1 cellular context compared by ENCODE assay signal in the genomic region with DNA sequence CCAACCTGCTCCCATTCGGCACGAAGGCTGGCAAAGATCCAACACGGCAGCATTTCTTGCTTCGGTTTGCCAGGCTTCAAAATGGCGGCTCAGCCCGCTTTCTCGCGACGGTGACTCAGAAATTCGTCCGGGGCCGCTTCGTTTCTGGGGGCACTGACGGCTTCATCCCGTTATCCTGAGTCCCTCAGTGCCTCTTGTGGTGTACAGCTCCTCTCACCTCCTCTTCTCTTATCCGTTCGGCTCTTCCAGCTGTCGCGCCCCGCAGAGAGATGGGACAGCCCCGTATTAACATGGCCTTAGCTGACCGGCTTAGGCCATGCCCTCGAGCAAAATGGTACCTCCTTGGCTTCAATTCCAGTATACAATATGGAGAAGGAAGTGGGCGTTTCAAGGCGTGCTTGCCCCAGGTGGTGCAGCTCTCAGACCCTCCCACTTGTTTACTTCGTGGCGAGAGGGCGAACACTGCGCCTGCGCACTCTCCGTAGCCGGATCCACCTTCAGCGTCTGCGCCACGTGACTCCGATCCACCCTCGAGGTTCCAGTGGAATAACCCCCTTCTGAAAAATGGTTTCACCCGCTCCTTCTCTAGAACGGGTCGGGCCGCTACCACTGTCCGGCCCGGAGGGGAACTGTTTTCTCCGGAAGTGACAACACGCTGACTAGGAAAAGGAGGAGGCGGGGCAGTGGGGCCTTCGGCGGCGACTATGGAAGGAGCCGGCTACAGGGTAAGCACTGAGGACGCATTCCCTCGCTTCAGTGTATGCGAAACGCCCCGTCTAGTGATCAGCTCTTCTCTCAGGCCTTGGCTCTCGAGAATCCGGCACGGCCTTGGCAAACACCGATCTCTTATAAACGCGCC.
TF ChIP-seq lines count a peak whose summit lies in the region.

A gene (minus strand): TSS at position 336 of the 859 bp plus-strand sequence. CDS start 4,060 bp downstream, outside the sequence.
A gene (plus strand): TSS at position 683 of the 859 bp plus-strand sequence. CDS start 22 bp downstream, at position 705.

TF ChIP-seq in HepG2, 621 proteins besides CTCF, POLR2A, EP300 and RAD21 (continued from another document and continues in another):
- TF ChIP-seq, protein P1, sequence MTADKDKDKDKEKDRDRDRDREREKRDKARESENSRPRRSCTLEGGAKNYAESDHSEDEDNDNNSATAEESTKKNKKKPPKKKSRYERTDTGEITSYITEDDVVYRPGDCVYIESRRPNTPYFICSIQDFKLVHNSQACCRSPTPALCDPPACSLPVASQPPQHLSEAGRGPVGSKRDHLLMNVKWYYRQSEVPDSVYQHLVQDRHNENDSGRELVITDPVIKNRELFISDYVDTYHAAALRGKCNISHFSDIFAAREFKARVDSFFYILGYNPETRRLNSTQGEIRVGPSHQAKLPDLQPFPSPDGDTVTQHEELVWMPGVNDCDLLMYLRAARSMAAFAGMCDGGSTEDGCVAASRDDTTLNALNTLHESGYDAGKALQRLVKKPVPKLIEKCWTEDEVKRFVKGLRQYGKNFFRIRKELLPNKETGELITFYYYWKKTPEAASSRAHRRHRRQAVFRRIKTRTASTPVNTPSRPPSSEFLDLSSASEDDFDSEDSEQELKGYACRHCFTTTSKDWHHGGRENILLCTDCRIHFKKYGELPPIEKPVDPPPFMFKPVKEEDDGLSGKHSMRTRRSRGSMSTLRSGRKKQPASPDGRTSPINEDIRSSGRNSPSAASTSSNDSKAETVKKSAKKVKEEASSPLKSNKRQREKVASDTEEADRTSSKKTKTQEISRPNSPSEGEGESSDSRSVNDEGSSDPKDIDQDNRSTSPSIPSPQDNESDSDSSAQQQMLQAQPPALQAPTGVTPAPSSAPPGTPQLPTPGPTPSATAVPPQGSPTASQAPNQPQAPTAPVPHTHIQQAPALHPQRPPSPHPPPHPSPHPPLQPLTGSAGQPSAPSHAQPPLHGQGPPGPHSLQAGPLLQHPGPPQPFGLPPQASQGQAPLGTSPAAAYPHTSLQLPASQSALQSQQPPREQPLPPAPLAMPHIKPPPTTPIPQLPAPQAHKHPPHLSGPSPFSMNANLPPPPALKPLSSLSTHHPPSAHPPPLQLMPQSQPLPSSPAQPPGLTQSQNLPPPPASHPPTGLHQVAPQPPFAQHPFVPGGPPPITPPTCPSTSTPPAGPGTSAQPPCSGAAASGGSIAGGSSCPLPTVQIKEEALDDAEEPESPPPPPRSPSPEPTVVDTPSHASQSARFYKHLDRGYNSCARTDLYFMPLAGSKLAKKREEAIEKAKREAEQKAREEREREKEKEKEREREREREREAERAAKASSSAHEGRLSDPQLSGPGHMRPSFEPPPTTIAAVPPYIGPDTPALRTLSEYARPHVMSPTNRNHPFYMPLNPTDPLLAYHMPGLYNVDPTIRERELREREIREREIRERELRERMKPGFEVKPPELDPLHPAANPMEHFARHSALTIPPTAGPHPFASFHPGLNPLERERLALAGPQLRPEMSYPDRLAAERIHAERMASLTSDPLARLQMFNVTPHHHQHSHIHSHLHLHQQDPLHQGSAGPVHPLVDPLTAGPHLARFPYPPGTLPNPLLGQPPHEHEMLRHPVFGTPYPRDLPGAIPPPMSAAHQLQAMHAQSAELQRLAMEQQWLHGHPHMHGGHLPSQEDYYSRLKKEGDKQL (CRISPR knock-in tag; IDR thresholded peaks at IDR 0.05; ENCODE audit: low read depth) = no peak
- peak; percentile 20 for TF ChIP-seq ASH2L (IDR thresholded peaks at IDR 0.05; ENCODE audit: insufficient read length, low read depth, low read length)
- TF ChIP-seq KLF11 (CRISPR knock-in tag; IDR thresholded peaks at IDR 0.05) = peak; percentile 45; the same call in 1 of the 2 replicates
- no peak for TF ChIP-seq HMG20B (CRISPR knock-in tag; conservative IDR thresholded peaks at IDR 0.05)
- TF ChIP-seq ZFAT (CRISPR knock-in tag; conservative IDR thresholded peaks at IDR 0.05) = no peak
- no peak for TF ChIP-seq ZNF251 (CRISPR knock-in tag; IDR thresholded peaks at IDR 0.05)
- TF ChIP-seq ZNF775 (CRISPR knock-in tag; IDR thresholded peaks at IDR 0.05; ENCODE audit: borderline replicate concordance) = no peak
- TF ChIP-seq HMGA1 (CRISPR knock-in tag; conservative IDR thresholded peaks at IDR 0.05) = no peak
- TF ChIP-seq, protein P2, sequence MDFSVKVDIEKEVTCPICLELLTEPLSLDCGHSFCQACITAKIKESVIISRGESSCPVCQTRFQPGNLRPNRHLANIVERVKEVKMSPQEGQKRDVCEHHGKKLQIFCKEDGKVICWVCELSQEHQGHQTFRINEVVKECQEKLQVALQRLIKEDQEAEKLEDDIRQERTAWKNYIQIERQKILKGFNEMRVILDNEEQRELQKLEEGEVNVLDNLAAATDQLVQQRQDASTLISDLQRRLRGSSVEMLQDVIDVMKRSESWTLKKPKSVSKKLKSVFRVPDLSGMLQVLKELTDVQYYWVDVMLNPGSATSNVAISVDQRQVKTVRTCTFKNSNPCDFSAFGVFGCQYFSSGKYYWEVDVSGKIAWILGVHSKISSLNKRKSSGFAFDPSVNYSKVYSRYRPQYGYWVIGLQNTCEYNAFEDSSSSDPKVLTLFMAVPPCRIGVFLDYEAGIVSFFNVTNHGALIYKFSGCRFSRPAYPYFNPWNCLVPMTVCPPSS (IDR thresholded peaks at IDR 0.05) = no peak
- TF ChIP-seq RAD51 (IDR thresholded peaks at IDR 0.05; ENCODE audit: borderline replicate concordance) = peak; percentile 94
- no peak for TF ChIP-seq ZBTB42 (CRISPR knock-in tag; IDR thresholded peaks at IDR 0.05)
- TF ChIP-seq ZNF629 (CRISPR knock-in tag; conservative IDR thresholded peaks at IDR 0.05) = no peak
- TF ChIP-seq ZC3H4 (CRISPR knock-in tag; IDR thresholded peaks at IDR 0.05; ENCODE audit: borderline replicate concordance) = no peak; the same call in 1 of the 2 replicates
- no peak for TF ChIP-seq JDP2 (CRISPR knock-in tag; IDR thresholded peaks at IDR 0.05; ENCODE audit: borderline replicate concordance)
- TF ChIP-seq MEIS1 (CRISPR knock-in tag; IDR thresholded peaks at IDR 0.05; ENCODE audit: borderline replicate concordance) = no peak
- no peak for TF ChIP-seq JUN (CRISPR knock-in tag; IDR thresholded peaks at IDR 0.05)
- TF ChIP-seq TBX2 (CRISPR knock-in tag; IDR thresholded peaks at IDR 0.05; ENCODE audit: borderline replicate concordance) = 0 out of 2 replicates have a peak, but pooled peaks have one; percentile 47
- TF ChIP-seq ZNF484 (CRISPR knock-in tag; IDR thresholded peaks at IDR 0.05; ENCODE audit: borderline replicate concordance, low read depth) = no peak
- TF ChIP-seq IKZF4 (CRISPR knock-in tag; IDR thresholded peaks at IDR 0.05; ENCODE audit: borderline replicate concordance, low read depth, not compliant biosample characterization) = peak; percentile 94
- no peak for TF ChIP-seq RNF2 (conservative IDR thresholded peaks at IDR 0.05; ENCODE audit: low read depth)
- TF ChIP-seq POGZ (CRISPR knock-in tag; IDR thresholded peaks at IDR 0.05) = no peak; the same call in 1 of the 2 replicates
- TF ChIP-seq, protein P3, sequence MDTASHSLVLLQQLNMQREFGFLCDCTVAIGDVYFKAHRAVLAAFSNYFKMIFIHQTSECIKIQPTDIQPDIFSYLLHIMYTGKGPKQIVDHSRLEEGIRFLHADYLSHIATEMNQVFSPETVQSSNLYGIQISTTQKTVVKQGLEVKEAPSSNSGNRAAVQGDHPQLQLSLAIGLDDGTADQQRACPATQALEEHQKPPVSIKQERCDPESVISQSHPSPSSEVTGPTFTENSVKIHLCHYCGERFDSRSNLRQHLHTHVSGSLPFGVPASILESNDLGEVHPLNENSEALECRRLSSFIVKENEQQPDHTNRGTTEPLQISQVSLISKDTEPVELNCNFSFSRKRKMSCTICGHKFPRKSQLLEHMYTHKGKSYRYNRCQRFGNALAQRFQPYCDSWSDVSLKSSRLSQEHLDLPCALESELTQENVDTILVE (CRISPR knock-in tag; IDR thresholded peaks at IDR 0.05) = peak; percentile 84
- TF ChIP-seq, protein P4, sequence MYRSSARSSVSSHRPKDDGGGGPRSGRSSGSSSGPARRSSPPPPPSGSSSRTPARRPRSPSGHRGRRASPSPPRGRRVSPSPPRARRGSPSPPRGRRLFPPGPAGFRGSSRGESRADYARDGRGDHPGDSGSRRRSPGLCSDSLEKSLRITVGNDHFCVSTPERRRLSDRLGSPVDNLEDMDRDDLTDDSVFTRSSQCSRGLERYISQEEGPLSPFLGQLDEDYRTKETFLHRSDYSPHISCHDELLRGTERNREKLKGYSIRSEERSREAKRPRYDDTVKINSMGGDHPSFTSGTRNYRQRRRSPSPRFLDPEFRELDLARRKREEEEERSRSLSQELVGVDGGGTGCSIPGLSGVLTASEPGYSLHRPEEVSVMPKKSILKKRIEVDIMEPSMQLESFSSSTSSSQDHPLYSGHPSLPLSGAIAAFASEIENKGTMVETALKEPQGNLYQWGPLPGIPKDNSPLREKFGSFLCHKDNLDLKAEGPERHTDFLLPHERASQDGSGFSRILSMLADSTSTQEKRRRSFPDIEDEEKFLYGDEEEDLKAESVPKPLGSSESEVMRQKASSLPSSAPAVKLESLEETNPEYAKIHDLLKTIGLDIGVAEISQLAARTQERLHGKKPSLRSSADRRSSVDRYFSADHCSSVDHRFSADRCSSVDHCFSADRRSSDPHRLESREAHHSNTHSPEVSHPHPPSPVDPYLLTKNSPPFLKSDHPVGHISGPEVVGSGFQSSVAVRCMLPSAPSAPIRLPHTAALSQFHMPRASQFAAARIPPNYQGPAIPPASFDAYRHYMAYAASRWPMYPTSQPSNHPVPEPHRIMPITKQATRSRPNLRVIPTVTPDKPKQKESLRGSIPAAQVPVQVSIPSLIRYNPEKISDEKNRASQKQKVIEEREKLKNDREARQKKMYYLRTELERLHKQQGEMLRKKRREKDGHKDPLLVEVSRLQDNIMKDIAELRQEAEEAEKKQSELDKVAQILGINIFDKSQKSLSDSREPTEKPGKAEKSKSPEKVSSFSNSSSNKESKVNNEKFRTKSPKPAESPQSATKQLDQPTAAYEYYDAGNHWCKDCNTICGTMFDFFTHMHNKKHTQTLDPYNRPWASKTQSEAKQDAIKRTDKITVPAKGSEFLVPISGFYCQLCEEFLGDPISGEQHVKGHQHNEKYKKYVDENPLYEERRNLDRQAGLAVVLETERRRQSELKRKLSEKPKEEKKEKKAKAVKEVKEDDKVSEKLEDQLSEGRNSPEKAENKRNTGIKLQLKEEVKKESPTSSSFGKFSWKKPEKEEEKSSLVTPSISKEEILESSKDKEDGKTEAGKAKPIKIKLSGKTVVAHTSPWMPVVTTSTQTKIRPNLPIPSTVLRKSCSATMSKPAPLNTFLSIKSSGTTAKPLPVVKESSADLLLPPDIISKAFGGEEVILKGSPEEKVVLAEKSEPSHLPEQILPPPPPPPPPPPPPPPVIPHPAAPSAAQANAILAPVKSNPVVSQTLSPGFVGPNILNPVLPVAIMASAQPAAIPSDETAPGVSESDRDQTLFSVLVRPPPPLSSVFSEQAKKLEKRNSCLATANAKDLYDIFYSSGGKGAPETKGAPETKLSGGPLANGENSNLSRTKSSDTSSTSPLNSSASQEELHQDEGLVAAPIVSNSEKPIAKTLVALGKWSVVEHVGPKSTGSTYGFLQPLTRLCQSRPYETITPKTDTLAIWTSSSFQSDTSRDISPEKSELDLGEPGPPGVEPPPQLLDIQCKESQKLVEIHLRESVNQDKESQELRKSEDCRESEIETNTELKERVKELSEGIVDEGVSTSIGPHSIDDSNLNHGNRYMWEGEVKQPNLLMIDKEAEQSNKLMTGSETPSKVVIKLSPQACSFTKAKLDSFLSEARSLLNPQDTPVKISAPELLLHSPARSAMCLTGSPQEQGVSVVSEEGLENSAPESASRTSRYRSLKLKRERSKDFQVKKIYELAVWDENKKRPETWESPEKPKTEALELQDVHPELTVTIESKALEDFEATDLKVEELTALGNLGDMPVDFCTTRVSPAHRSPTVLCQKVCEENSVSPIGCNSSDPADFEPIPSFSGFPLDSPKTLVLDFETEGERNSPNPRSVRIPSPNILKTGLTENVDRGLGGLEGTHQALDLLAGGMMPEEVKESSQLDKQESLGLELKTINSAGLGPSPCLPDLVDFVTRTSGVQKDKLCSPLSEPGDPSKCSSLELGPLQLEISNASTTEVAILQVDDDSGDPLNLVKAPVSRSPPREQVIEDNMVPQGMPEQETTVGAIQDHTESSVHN (CRISPR knock-in tag; IDR thresholded peaks at IDR 0.05) = no peak
- TF ChIP-seq ARHGAP35 (CRISPR knock-in tag; IDR thresholded peaks at IDR 0.05; ENCODE audit: borderline replicate concordance) = no peak
- 0 out of 2 replicates have a peak, but pooled peaks have one; percentile 46 for TF ChIP-seq ZNF333 (CRISPR knock-in tag; IDR thresholded peaks at IDR 0.05; ENCODE audit: borderline replicate concordance)
- no peak for TF ChIP-seq ZNF678 (CRISPR knock-in tag; IDR thresholded peaks at IDR 0.05)
- peak; percentile 39; the same call in 1 of the 2 replicates for TF ChIP-seq ZNF569 (CRISPR knock-in tag; IDR thresholded peaks at IDR 0.05; ENCODE audit: borderline replicate concordance)
- no peak for TF ChIP-seq ZNF567 (CRISPR knock-in tag; IDR thresholded peaks at IDR 0.05; ENCODE audit: borderline replicate concordance)
- TF ChIP-seq RBM22 (optimal IDR thresholded peaks at IDR 0.05; ENCODE audit: low read length) = no peak
- TF ChIP-seq POLR2G (IDR thresholded peaks at IDR 0.05; ENCODE audit: low read depth, low read length) = peak; percentile 87
- TF ChIP-seq, protein P5, sequence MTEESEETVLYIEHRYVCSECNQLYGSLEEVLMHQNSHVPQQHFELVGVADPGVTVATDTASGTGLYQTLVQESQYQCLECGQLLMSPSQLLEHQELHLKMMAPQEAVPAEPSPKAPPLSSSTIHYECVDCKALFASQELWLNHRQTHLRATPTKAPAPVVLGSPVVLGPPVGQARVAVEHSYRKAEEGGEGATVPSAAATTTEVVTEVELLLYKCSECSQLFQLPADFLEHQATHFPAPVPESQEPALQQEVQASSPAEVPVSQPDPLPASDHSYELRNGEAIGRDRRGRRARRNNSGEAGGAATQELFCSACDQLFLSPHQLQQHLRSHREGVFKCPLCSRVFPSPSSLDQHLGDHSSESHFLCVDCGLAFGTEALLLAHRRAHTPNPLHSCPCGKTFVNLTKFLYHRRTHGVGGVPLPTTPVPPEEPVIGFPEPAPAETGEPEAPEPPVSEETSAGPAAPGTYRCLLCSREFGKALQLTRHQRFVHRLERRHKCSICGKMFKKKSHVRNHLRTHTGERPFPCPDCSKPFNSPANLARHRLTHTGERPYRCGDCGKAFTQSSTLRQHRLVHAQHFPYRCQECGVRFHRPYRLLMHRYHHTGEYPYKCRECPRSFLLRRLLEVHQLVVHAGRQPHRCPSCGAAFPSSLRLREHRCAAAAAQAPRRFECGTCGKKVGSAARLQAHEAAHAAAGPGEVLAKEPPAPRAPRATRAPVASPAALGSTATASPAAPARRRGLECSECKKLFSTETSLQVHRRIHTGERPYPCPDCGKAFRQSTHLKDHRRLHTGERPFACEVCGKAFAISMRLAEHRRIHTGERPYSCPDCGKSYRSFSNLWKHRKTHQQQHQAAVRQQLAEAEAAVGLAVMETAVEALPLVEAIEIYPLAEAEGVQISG (CRISPR knock-in tag; IDR thresholded peaks at IDR 0.05) = peak; percentile 66
